ENCODE assay signal across 23 cellular contexts in genomic region chr1:156391145-156391677, GRCh38. TPM values are rescaled to one million over a fixed set of nuclear protein-coding genes. Genes with fewer than 3 reads are reported as not detected.
DNase-seq lines count a peak whose midpoint lies in the region; ATAC-seq and TF ChIP-seq lines count a peak whose summit lies in the region.
"Had no signal": no experiment of that assay in that cellular context is flagged by ENCODE, and none has a peak within 500 bp of the region (broad histone marks: within the 10 kb centered on the region; RNA-seq: fewer than 3 reads in every experiment).

No MANE protein-coding gene starts in this region.

- H3K27me3 ChIP-seq in H7 (ENCODE audit: control insufficient read depth, insufficient read depth, low read length) (peaks cover 54% of the 10 kb centered on the region), layer of hippocampus (ENCODE audit: control insufficient read depth, insufficient read depth, low read length) (no peaks in the 10 kb centered on the region)

- ATAC-seq in natural killer cell = no peak
- no peak for ATAC-seq in HG03565 (IDR thresholded peaks at IDR 0.05; ENCODE audit: unreplicated experiment)
- no peak for ATAC-seq in HG03378 (IDR thresholded peaks at IDR 0.05; ENCODE audit: unreplicated experiment)
- ATAC-seq: GM12878, HCT116 had no signal

- H3K4me1 Mint-ChIP-seq in brain = peaks cover 80% of the 10 kb centered on the region
- peaks cover 0 to under 1% of the 10 kb centered on the region in 2 donors for H3K4me1 Mint-ChIP-seq in natural killer cell

- no peaks in the 10 kb centered on the region for H3K36me3 ChIP-seq in H7 (replicated peaks; ENCODE audit: control insufficient read depth, insufficient read depth, low read length)

- H3K27ac Mint-ChIP-seq in brain = peak overlapping the region; percentile 63 to 98 (median 96)
- no peak overlapping the region for H3K27ac Mint-ChIP-seq in natural killer cell
- H3K27ac Mint-ChIP-seq: CD4-positive, CD25-positive, alpha-beta regulatory T cell had no signal

- H3K27me3 Mint-ChIP-seq in brain (peaks cover 12% of the 10 kb centered on the region), natural killer cell (ENCODE audit: low read depth in 2 of 2) (peaks cover 12 to 34% of the 10 kb centered on the region in 2 donors)

- peak; percentile 17 for DNase-seq in G401 (ENCODE audit: low spot score)
- DNase-seq in H7 = peak; percentile 82
- no peak for DNase-seq in RKO (ENCODE audit: low spot score)
- no peak for DNase-seq in natural killer cell
- DNase-seq: CD4-positive, CD25-positive, alpha-beta regulatory T cell; DMS79; GM23248; KBM-7; MM.1S; NCI-H1092; NCI-H1694; NCI-H2081 treated with DMSO at 0.1 percent for 48 hours; NCI-H2171 treated with DMSO at 0.1 percent for 48 hours; NCI-H524 treated with DMSO at 0.1 percent for 48 hours; OCI-M1; Right ventricle myocardium superior had no signal

- H3K4me3 Mint-ChIP-seq in brain (peak overlapping the region in 4 of 5 experiments; percentile 35 to 78 (median 73)), natural killer cell (no peak overlapping the region)
- H3K4me3 Mint-ChIP-seq: CD4-positive, CD25-positive, alpha-beta regulatory T cell had no signal

- H3K9me3 Mint-ChIP-seq in brain = peaks cover 0 to 4% (median 0%) of the 10 kb centered on the region in 5 experiments
- H3K9me3 Mint-ChIP-seq in natural killer cell = no peaks in the 10 kb centered on the region
- H3K9me3 Mint-ChIP-seq: CD4-positive, CD25-positive, alpha-beta regulatory T cell had no signal

- TF ChIP-seq CTCF in brain (conservative IDR thresholded peaks at IDR 0.05) = no peak
- TF ChIP-seq CTCF in natural killer cell (IDR thresholded peaks at IDR 0.05) = no peak

- H3K27ac ChIP-seq in layer of hippocampus (ENCODE audit: low read depth, low read length) = peak overlapping the region; percentile 91
- H3K27ac ChIP-seq: GM23248 had no signal

- intact Hi-C loops in natural killer cell (cut with micrococcal nuclease) = no loop called here

- H3K36me3 Mint-ChIP-seq in brain = peaks cover 6% of the 10 kb centered on the region
- H3K36me3 Mint-ChIP-seq in natural killer cell = no peaks in the 10 kb centered on the region
- H3K36me3 Mint-ChIP-seq: CD4-positive, CD25-positive, alpha-beta regulatory T cell had no signal

- no peak overlapping the region for H3K4me3 ChIP-seq in H7 (ENCODE audit: insufficient read depth, low read depth, low read length)
- H3K4me3 ChIP-seq: GM12878, GM23248 had no signal

- in situ Hi-C loops in G401 (cut with HindIII; ENCODE audit: low sequenced_read_pairs) = no loop called here

RNA-seq across cellular contexts. Expression of gene RHBG, which starts 22.2 kb away (rescaled TPM):
- total RNA-seq in G401 (2014; rRNA removed; shearing (Covaris generic)) = 0.06 and 3.5 TPM in 2 replicates
- 0.69 and 1.3 TPM in 2 replicates for total RNA-seq in H7 (2014; rRNA removed; shearing (Covaris generic))
- polyA plus RNA-seq in brain (ENCODE audit: insufficient read depth, low read depth, low replicate concordance) = not detected
- not detected for total RNA-seq in natural killer cell
- total RNA-seq: CD4-positive, CD25-positive, alpha-beta regulatory T cell; GM12878; GM23248; Right ventricle myocardium superior had no signal
- polyA plus RNA-seq: BJ; CD4-positive, CD25-positive, alpha-beta regulatory T cell; GM12878; GM23248 had no signal

RNA-seq across cellular contexts. Expression of gene TSACC, which starts 52.9 kb away (rescaled TPM):
- total RNA-seq in G401 (2014; rRNA removed; shearing (Covaris generic)) = not detected in 2 replicates
- 2.2 and 3.5 TPM in 2 replicates for total RNA-seq in H7 (2014; rRNA removed; shearing (Covaris generic))
- not detected for polyA plus RNA-seq in brain (ENCODE audit: insufficient read depth, low read depth, low replicate concordance)
- not detected for total RNA-seq in natural killer cell
- total RNA-seq: CD4-positive, CD25-positive, alpha-beta regulatory T cell; GM12878; GM23248; Right ventricle myocardium superior had no signal

RNA-seq across cellular contexts. Expression of gene CCT3, which starts 53.1 kb away (rescaled TPM):
- total RNA-seq in G401 (2014; rRNA removed; shearing (Covaris generic)) = 936 and 1,057 TPM in 2 replicates
- total RNA-seq in H7 (2014; rRNA removed; shearing (Covaris generic)) = 826 and 946 TPM in 2 replicates
- 378 TPM for polyA plus RNA-seq in brain (ENCODE audit: insufficient read depth, low read depth, low replicate concordance)
- total RNA-seq in natural killer cell = 10 to 100 TPM; 70.3 to 87.5 (median 79.8) TPM

Comparison
In these comparisons a context has a peak if more than half of its experiments do, and no peak if none do; other contexts are left out.
1. DNase-seq: peak in G401 (single experiment) and H7 (single experiment); none in RKO (single experiment) and natural killer cell (single experiment).
2. H3K27ac Mint-ChIP-seq: peak in brain (5 of 5); none in natural killer cell (0 of 2).